Comparison of ENCODE assay signal across 26 cellular contexts in the genomic region with DNA sequence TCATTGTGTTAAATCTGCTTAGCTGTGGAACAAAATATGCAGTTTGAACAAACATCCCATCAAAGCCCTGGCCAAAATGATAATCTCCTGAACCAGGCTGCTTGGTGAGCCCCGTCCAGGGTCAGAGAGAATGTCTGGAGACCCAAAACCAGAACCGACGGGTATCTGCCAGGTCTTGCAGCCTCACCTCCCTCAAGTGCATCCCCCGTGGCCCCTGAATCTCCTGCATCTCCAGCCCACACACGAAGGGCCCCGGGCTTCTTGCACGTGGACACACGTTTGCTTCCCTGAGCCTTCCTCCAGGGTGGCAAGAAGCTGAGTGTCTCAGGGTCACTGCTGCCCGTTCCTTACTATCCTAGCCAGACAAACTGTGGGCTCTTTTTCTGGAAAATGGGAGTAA. TPM values are rescaled to one million over a fixed set of nuclear protein-coding genes. Genes with fewer than 3 reads are reported as not detected.
"Had no signal": no experiment of that assay in that cellular context is flagged by ENCODE, and none has a peak within 500 bp of the region (broad histone marks: within the 10 kb centered on the region; RNA-seq: fewer than 3 reads in every experiment).

No MANE protein-coding gene starts in this region.

- H3K79me2 ChIP-seq: hepatocyte had no signal

- H3K36me3 ChIP-seq: cardiac muscle cell, esophagus muscularis mucosa, left ventricle myocardium inferior, neutrophil, right lobe of liver, tibial nerve had no signal

- DNase-seq: activated CD4-positive, alpha-beta T cell treated with anti-CD3 and anti-CD28 coated beads, Interleukin-2, amount 10 ng/mL, durations not matched to agents 7 days and 5 days; activated CD8-positive, alpha-beta T cell treated with anti-CD3 and anti-CD28 coated beads for 36 hours; activated naive CD4-positive, alpha-beta T cell treated with Interleukin-2 at 50 U/mL for 16 hours; activated naive CD8-positive, alpha-beta T cell treated with anti-CD3 and anti-CD28 coated beads, Interleukin-2, amount 10 ng/mL, durations not matched to agents 7 days and 5 days; activated T-cell treated with anti-CD3 and anti-CD28 coated beads, Interleukin-2, amount 50 U/mL, for 1 hour; dermis blood vessel endothelial cell; effector CD8-positive, alpha-beta T cell; glutamatergic neuron; immature natural killer cell; kidney glomerular epithelial cell; left ventricle myocardium inferior; naive thymus-derived CD4-positive, alpha-beta T cell; right lobe of liver; stimulated activated CD4-positive, alpha-beta T cell treated with anti-CD3 and anti-CD28 coated beads, Interleukin-2, amount 100 ng/mL, for 24 hours; stimulated activated naive CD8-positive, alpha-beta T cell treated with anti-CD3 and anti-CD28 coated beads, Interleukin-15, amount 100 ng/mL, for 72 hours; T-helper 2 cell had no signal

- H3K27me3 ChIP-seq: cardiac muscle cell, esophagus muscularis mucosa, hepatocyte, right lobe of liver, tibial nerve had no signal

- H3K4me3 ChIP-seq: cardiac muscle cell, esophagus muscularis mucosa, hepatocyte, left ventricle myocardium inferior, right lobe of liver, skin epidermis, tibial nerve had no signal

- H3K4me1 ChIP-seq: left ventricle myocardium inferior, right lobe of liver had no signal

- H3K27ac ChIP-seq: cardiac muscle cell, esophagus muscularis mucosa, hepatocyte, left ventricle myocardium inferior, neutrophil, right lobe of liver, skin epidermis, tibial nerve had no signal

- H3K4me2 ChIP-seq: hepatocyte had no signal

- H2AFZ ChIP-seq: hepatocyte had no signal

- H3K9me3 ChIP-seq: esophagus muscularis mucosa, left ventricle myocardium inferior, neutrophil, right lobe of liver, tibial nerve had no signal

- FAIRE-seq: frontal cortex, urothelium cell line had no signal

- ATAC-seq: activated CD8-positive, alpha-beta T cell treated with anti-CD3 and anti-CD28 coated beads for 36 hours; activated T-helper 17 cell treated with anti-CD3 and anti-CD28 coated beads, Interleukin-2, amount 50 U/mL, for 72 hours; naive thymus-derived CD4-positive, alpha-beta T cell; right lobe of liver; stimulated activated effector memory CD8-positive, alpha-beta T cell treated with anti-CD3 and anti-CD28 coated beads, Interleukin-12 subunit alpha, Interleukin-12 subunit beta, amount 100 ng/mL, for 72 hours; stimulated activated naive CD8-positive, alpha-beta T cell treated with anti-CD3 and anti-CD28 coated beads, Interleukin-15, amount 100 ng/mL, for 72 hours had no signal

RNA-seq across cellular contexts. Expression of gene PXDN, which starts 50.5 kb away (rescaled TPM):
- total RNA-seq: activated T-helper 17 cell treated with anti-CD3 and anti-CD28 coated beads, Interleukin-2, amount 50 U/mL, for 72 hours had no signal
